ENCODE assay signal across 19 cellular contexts in the genomic region with DNA sequence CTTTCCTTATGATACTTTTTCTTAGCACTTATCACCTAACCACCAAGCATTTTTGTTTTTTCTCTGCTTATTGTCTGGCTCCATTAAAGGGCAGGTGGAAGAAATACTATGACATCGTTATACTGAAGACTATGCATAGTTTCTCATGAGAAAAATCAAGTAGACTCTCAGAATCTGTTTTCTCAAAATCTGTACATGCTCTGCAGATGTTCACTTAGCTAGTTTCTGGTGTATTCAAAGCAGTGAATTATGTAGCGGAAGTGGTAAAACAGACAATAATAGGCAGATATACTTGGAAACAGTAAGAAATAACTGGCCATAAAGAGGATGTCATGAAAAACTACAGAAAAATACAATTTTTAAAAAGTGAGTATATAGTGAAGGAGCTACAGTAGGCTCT.
DNase-seq lines count a peak whose midpoint lies in the region; ATAC-seq and TF ChIP-seq lines count a peak whose summit lies in the region.
"Had no signal": no experiment of that assay in that cellular context is flagged by ENCODE, and none has a peak within 500 bp of the region (broad histone marks: within the 10 kb centered on the region; RNA-seq: fewer than 3 reads in every experiment).

No MANE protein-coding gene starts in this region.

- H3K27me3 Mint-ChIP-seq in activated naive CD8-positive, alpha-beta T cell = no peaks in the 10 kb centered on the region
- no peaks in the 10 kb centered on the region for H3K27me3 Mint-ChIP-seq in activated naive CD8-positive, alpha-beta T cell treated with anti-CD3 and anti-CD28 coated beads, Interleukin-2, amount 50 U/mL, for 24 hours

- H3K27ac Mint-ChIP-seq in activated naive CD8-positive, alpha-beta T cell = peak overlapping the region; percentile 67
- H3K27ac Mint-ChIP-seq in activated naive CD8-positive, alpha-beta T cell treated with anti-CD3 and anti-CD28 coated beads, Interleukin-2, amount 50 U/mL, for 24 hours = no peak overlapping the region

- H3K4me3 Mint-ChIP-seq in activated naive CD8-positive, alpha-beta T cell = no peak overlapping the region
- no peak overlapping the region for H3K4me3 Mint-ChIP-seq in activated naive CD8-positive, alpha-beta T cell treated with anti-CD3 and anti-CD28 coated beads, Interleukin-2, amount 50 U/mL, for 24 hours
- H3K4me3 Mint-ChIP-seq: activated T-cell treated with anti-CD3 and anti-CD28 coated beads, Interleukin-2, amount 50 U/mL, for 4 hours had no signal

- H3K27me3 ChIP-seq in PC-3 (ENCODE audit: low read length) (no peaks in the 10 kb centered on the region), muscle layer of colon (ENCODE audit: control insufficient read depth in 1 of 2, insufficient read depth in 2 of 2, low read length in 2 of 2) (no peaks in the 10 kb centered on the region), uterus (no peaks in the 10 kb centered on the region), spleen (replicated peaks in 1 of 7) (no peaks in the 10 kb centered on the region)
- H3K27me3 ChIP-seq: colonic mucosa, stomach had no signal

- DNase-seq in activated naive CD8-positive, alpha-beta T cell treated with anti-CD3 and anti-CD28 coated beads, Interleukin-2, amount 50 U/mL, for 24 hours = no peak
- DNase-seq in PC-3 (no peak), uterus (no peak), NCI-H774 (lab: John Stamatoyannopoulos, UW) (no peak), spleen (no peak)
- DNase-seq: activated CD4-positive, alpha-beta T cell treated with anti-CD3 and anti-CD28 coated beads, Interleukin-2, amount 50 U/mL, for 4 hours; activated T-cell treated with anti-CD3 and anti-CD28 coated beads, Interleukin-2, amount 50 U/mL, for 4 hours; Calu3; colonic mucosa; foreskin melanocyte; left ventricle myocardium inferior; NCI-H2029; NCI-H524; SK-N-SH; stimulated activated CD4-positive, alpha-beta T cell treated with anti-CD3 and anti-CD28 coated beads, Interleukin-15, amount 100 ng/mL, for 24 hours; stomach had no signal

- no peak for ATAC-seq in activated naive CD8-positive, alpha-beta T cell treated with anti-CD3 and anti-CD28 coated beads, Interleukin-2, amount 50 U/mL, for 24 hours
- ATAC-seq in PC-3 (no peak), GM18861 (IDR thresholded peaks at IDR 0.05; ENCODE audit: unreplicated experiment) (no peak)
- ATAC-seq: activated T-cell treated with anti-CD3 and anti-CD28 coated beads, Interleukin-2, amount 50 U/mL, for 4 hours had no signal

- H3K4me1 Mint-ChIP-seq in activated naive CD8-positive, alpha-beta T cell (ENCODE audit: low read depth) = peaks cover 41% of the 10 kb centered on the region
- H3K4me1 Mint-ChIP-seq in activated naive CD8-positive, alpha-beta T cell treated with anti-CD3 and anti-CD28 coated beads, Interleukin-2, amount 50 U/mL, for 24 hours = peaks cover 56% of the 10 kb centered on the region

- peaks cover 3% of the 10 kb centered on the region for H3F3A ChIP-seq in PC-3 (ENCODE audit: low read length, unreplicated experiment)

- no peaks in the 10 kb centered on the region for H3K9me2 ChIP-seq in PC-3 (replicated peaks; ENCODE audit: low read length)
- H3K9me2 ChIP-seq: SK-N-SH had no signal

- H3K27ac ChIP-seq in PC-3 (ENCODE audit: low read length) (peak overlapping the region; percentile 89), muscle layer of colon (ENCODE audit: low read depth, low read length) (peak overlapping the region; percentile 14), uterus (peak overlapping the region; percentile 16 to 62), spleen (peak overlapping the region in 3 of 8 donors; percentile 2 to 11 (median 6))
- H3K27ac ChIP-seq: colonic mucosa, left ventricle myocardium inferior had no signal

- intact Hi-C loops in PC-3 (cut with micrococcal nuclease) = loop anchor here (5.0 kb wide), 2 partner anchors 44 to 99 kb away; no protein-coding TSS in a partner anchor
- intact Hi-C loops in uterus (cut with DNase I; ENCODE audit: low total_unique reads) = loop anchor here (10.0 kb wide), 1 partner anchor 152 kb away; no protein-coding TSS in a partner anchor
- intact Hi-C loops in spleen (cut with DNase I; ENCODE audit: low total_unique reads) = loop anchor here (5.0 to 10.0 kb wide), 2 partner anchors 144 to 422 kb away; a partner anchor contains a TSS

- H3K9me3 Mint-ChIP-seq in activated naive CD8-positive, alpha-beta T cell (ENCODE audit: low read depth) = no peaks in the 10 kb centered on the region
- no peaks in the 10 kb centered on the region for H3K9me3 Mint-ChIP-seq in activated naive CD8-positive, alpha-beta T cell treated with anti-CD3 and anti-CD28 coated beads, Interleukin-2, amount 50 U/mL, for 24 hours
- H3K9me3 Mint-ChIP-seq: activated T-cell treated with anti-CD3 and anti-CD28 coated beads, Interleukin-2, amount 50 U/mL, for 4 hours had no signal

- peak overlapping the region; percentile 58 for H3K4me3 ChIP-seq in PC-3 (ENCODE audit: low read length)
- H3K4me3 ChIP-seq in muscle layer of colon (ENCODE audit: low read depth in 1 of 2, low read length in 2 of 2) = no peak overlapping the region
- no peak overlapping the region for H3K4me3 ChIP-seq in uterus
- H3K4me3 ChIP-seq in spleen = no peak overlapping the region
- H3K4me3 ChIP-seq: colonic mucosa, left ventricle myocardium inferior, stomach had no signal

- H4K20me1 ChIP-seq in PC-3 (ENCODE audit: low read length) = no peaks in the 10 kb centered on the region

- 25 to 43% (median 32%) methylated on average over 2 of the region's 2 CpGs for WGBS in spleen, 5 donors

- H3K9me3 ChIP-seq in PC-3 (ENCODE audit: low read length) (no peaks in the 10 kb centered on the region), muscle layer of colon (ENCODE audit: low read length) (no peaks in the 10 kb centered on the region), uterus (no peaks in the 10 kb centered on the region), spleen (no peaks in the 10 kb centered on the region)
- H3K9me3 ChIP-seq: colonic mucosa, left ventricle myocardium inferior, SK-N-SH, stomach had no signal

- H3K4me1 ChIP-seq in PC-3 (ENCODE audit: insufficient read depth, low read length) (peaks cover 75% of the 10 kb centered on the region), muscle layer of colon (ENCODE audit: insufficient read depth, low read length) (peaks cover 26% of the 10 kb centered on the region), uterus (peaks cover 0 to 3% of the 10 kb centered on the region in 2 donors), spleen (peaks cover 0 to 47% (median 25%) of the 10 kb centered on the region in 6 donors)
- H3K4me1 ChIP-seq: colonic mucosa had no signal

- POLR2A ChIA-PET in PC-3 (lab: Charles Lee; ENCODE audit: unreplicated experiment) = no interaction called here

- H3K36me3 ChIP-seq in PC-3 (ENCODE audit: low read depth, low read length) (no peaks in the 10 kb centered on the region), muscle layer of colon (ENCODE audit: insufficient read depth, low read length) (no peaks in the 10 kb centered on the region), uterus (no peaks in the 10 kb centered on the region), spleen (peaks cover 0 to 71% (median 7%) of the 10 kb centered on the region in 6 donors)
- H3K36me3 ChIP-seq: colonic mucosa had no signal

- TF ChIP-seq CTCF in PC-3 (conservative IDR thresholded peaks at IDR 0.05; ENCODE audit: low read depth, low read length) (no peak), uterus (IDR thresholded peaks at IDR 0.05) (no peak), spleen (IDR thresholded peaks at IDR 0.05 in 8 of 11, conservative IDR thresholded peaks at IDR 0.05 in 3 of 11) (no peak)

- no peaks in the 10 kb centered on the region for H3K36me3 Mint-ChIP-seq in activated naive CD8-positive, alpha-beta T cell
- peaks cover 19% of the 10 kb centered on the region for H3K36me3 Mint-ChIP-seq in activated naive CD8-positive, alpha-beta T cell treated with anti-CD3 and anti-CD28 coated beads, Interleukin-2, amount 50 U/mL, for 24 hours (ENCODE audit: low read depth)

- H3K4me2 ChIP-seq in PC-3 (ENCODE audit: low read length) = peak overlapping the region; percentile 81

- H3K9ac ChIP-seq in PC-3 (ENCODE audit: low read length) (no peak overlapping the region), muscle layer of colon (ENCODE audit: low read length) (no peak overlapping the region)
- H3K9ac ChIP-seq: SK-N-SH had no signal

- TF ChIP-seq POLR2A in uterus (IDR thresholded peaks at IDR 0.05) = no peak
- TF ChIP-seq POLR2A in spleen (IDR thresholded peaks at IDR 0.05) = no peak

- CTCF ChIA-PET in PC-3 (lab: Charles Lee) = no interaction called here

- BruUV-seq in PC-3 (replicated peaks; lab: Mats Ljungman, UMichigan) = no TSS peak

- H3K79me2 ChIP-seq in PC-3 (ENCODE audit: low read length) = no peaks in the 10 kb centered on the region

- H2AFZ ChIP-seq in PC-3 (ENCODE audit: low read length) = 0 out of 2 replicates have a peak overlapping the region, but pooled peaks have one; percentile 11
